32 cellular contexts compared by ENCODE assay signal in genomic region chr4:16862688-16863087, GRCh38. TPM values are rescaled to one million over a fixed set of nuclear protein-coding genes. Genes with fewer than 3 reads are reported as not detected.
A peak's percentile ranks its signal among the peaks of the same experiment; 100 is the strongest.
DNase-seq lines count a peak whose midpoint lies in the region; ATAC-seq and TF ChIP-seq lines count a peak whose summit lies in the region.
"Had no signal": no experiment of that assay in that cellular context is flagged by ENCODE, and none has a peak within 500 bp of the region (broad histone marks: within the 10 kb centered on the region; RNA-seq: fewer than 3 reads in every experiment).

No MANE protein-coding gene starts in this region.

- TF ChIP-seq CTCF in heart left ventricle (IDR thresholded peaks at IDR 0.05): no peak
- no peak for TF ChIP-seq CTCF in endothelial cell (IDR thresholded peaks at IDR 0.05; ENCODE audit: unreplicated experiment)
- no peak for TF ChIP-seq CTCF in right lobe of liver (IDR thresholded peaks at IDR 0.05)
- TF ChIP-seq CTCF in brain microvascular endothelial cell (IDR thresholded peaks at IDR 0.05; ENCODE audit: low read depth, low read length, missing control alignments): no peak

- no peak for TF ChIP-seq POLR2A in heart left ventricle (IDR thresholded peaks at IDR 0.05)
- no peak for TF ChIP-seq POLR2A in right lobe of liver (IDR thresholded peaks at IDR 0.05)

- peak overlapping the region; percentile 33 for H3K4me3 Mint-ChIP-seq in endothelial cell (ENCODE audit: unreplicated experiment)
- H3K4me3 Mint-ChIP-seq: activated CD4-positive, alpha-beta memory T cell treated with anti-CD3 and anti-CD28 coated beads, Interleukin-2, amount 10 ng/mL, durations not matched to agents 7 days and 5 days; activated T-helper 17 cell treated with anti-CD3 and anti-CD28 coated beads, Interleukin-2, amount 50 U/mL, for 72 hours; H9; naive thymus-derived CD8-positive, alpha-beta T cell; stimulated activated memory B cell treated with anti-CD40 and anti-IgM and Interleukin-4, amounts not matched to agents 10 μg/mL and 1 μg/mL and 100 μg/mL, for 72 hours; T-helper 2 cell treated with Interferon-gamma antibody and Interleukin-4, amounts not matched to agents 5 μg/mL and 100 μg/mL, for 36 hours had no signal

- H3K27ac Mint-ChIP-seq in endothelial cell (ENCODE audit: unreplicated experiment): peak overlapping the region; percentile 88
- H3K27ac Mint-ChIP-seq: activated CD4-positive, alpha-beta memory T cell treated with anti-CD3 and anti-CD28 coated beads, Interleukin-2, amount 10 ng/mL, durations not matched to agents 7 days and 5 days; activated T-helper 17 cell treated with anti-CD3 and anti-CD28 coated beads, Interleukin-2, amount 50 U/mL, for 72 hours; H9; naive thymus-derived CD8-positive, alpha-beta T cell; stimulated activated memory B cell treated with anti-CD40 and anti-IgM and Interleukin-4, amounts not matched to agents 10 μg/mL and 1 μg/mL and 100 μg/mL, for 72 hours; T-helper 2 cell treated with Interferon-gamma antibody and Interleukin-4, amounts not matched to agents 5 μg/mL and 100 μg/mL, for 36 hours had no signal

- peaks cover 41% of the 10 kb centered on the region for H3K36me3 Mint-ChIP-seq in endothelial cell (ENCODE audit: low read depth, unreplicated experiment)
- H3K36me3 Mint-ChIP-seq: naive thymus-derived CD8-positive, alpha-beta T cell; stimulated activated memory B cell treated with anti-CD40 and anti-IgM and Interleukin-4, amounts not matched to agents 10 μg/mL and 1 μg/mL and 100 μg/mL, for 72 hours had no signal

- H3K27ac ChIP-seq in heart left ventricle: peak overlapping the region in 10 of 12 donors; percentile 39 to 91 (median 73)
- H3K27ac ChIP-seq in right lobe of liver: no peak overlapping the region
- H3K27ac ChIP-seq in subcutaneous abdominal adipose tissue (ENCODE audit: low read depth, low read length): peak overlapping the region; percentile 37
- no peak overlapping the region for H3K27ac ChIP-seq in brain microvascular endothelial cell
- H3K27ac ChIP-seq: 22Rv1, prostate gland had no signal

- peaks cover 14% of the 10 kb centered on the region for H3K27me3 Mint-ChIP-seq in endothelial cell (ENCODE audit: unreplicated experiment)
- H3K27me3 Mint-ChIP-seq: activated CD4-positive, alpha-beta memory T cell treated with anti-CD3 and anti-CD28 coated beads, Interleukin-2, amount 10 ng/mL, durations not matched to agents 7 days and 5 days; stimulated activated memory B cell treated with anti-CD40 and anti-IgM and Interleukin-4, amounts not matched to agents 10 μg/mL and 1 μg/mL and 100 μg/mL, for 72 hours had no signal

- H3K4me3 ChIP-seq in heart left ventricle: no peak overlapping the region
- no peak overlapping the region for H3K4me3 ChIP-seq in right lobe of liver
- H3K4me3 ChIP-seq in subcutaneous abdominal adipose tissue (ENCODE audit: low read depth in 1 of 5, low read length in 5 of 5): no peak overlapping the region
- H3K4me3 ChIP-seq in brain microvascular endothelial cell (ENCODE audit: low read depth, low read length): no peak overlapping the region
- H3K4me3 ChIP-seq: breast epithelium, GM12878, prostate gland had no signal

- H3K27me3 ChIP-seq in heart left ventricle (no peaks in the 10 kb centered on the region), right lobe of liver (no peaks in the 10 kb centered on the region), subcutaneous abdominal adipose tissue (ENCODE audit: control insufficient read depth in 5 of 5, insufficient read depth in 4 of 5, low read length in 5 of 5) (no peaks in the 10 kb centered on the region), brain microvascular endothelial cell (replicated peaks) (no peaks in the 10 kb centered on the region)
- H3K27me3 ChIP-seq: breast epithelium had no signal

- H3K36me3 ChIP-seq in heart left ventricle (no peaks in the 10 kb centered on the region), right lobe of liver (no peaks in the 10 kb centered on the region), subcutaneous abdominal adipose tissue (ENCODE audit: control insufficient read depth in 5 of 5, insufficient read depth in 5 of 5, low read length in 5 of 5) (no peaks in the 10 kb centered on the region), brain microvascular endothelial cell (replicated peaks) (no peaks in the 10 kb centered on the region)
- H3K36me3 ChIP-seq: breast epithelium, prostate gland had no signal

- intact Hi-C loops in heart left ventricle (cut with DNase I): loop anchor here in 1 of 10 donors (5.0 kb wide), 1 partner anchor 35 kb away; the partner anchor contains the start of gene LDB2
- intact Hi-C loops in cardiac septum (cut with DNase I): no loop called here
- intact Hi-C loops in right lobe of liver (cut with DNase I): no loop called here

- H3K4me1 ChIP-seq in heart left ventricle: peaks cover 0 to 50% (median 12%) of the 10 kb centered on the region in 12 donors
- no peaks in the 10 kb centered on the region for H3K4me1 ChIP-seq in right lobe of liver
- peaks cover 0 to 66% (median 2%) of the 10 kb centered on the region in 5 donors for H3K4me1 ChIP-seq in subcutaneous abdominal adipose tissue (ENCODE audit: control insufficient read depth in 5 of 5, insufficient read depth in 5 of 5, low read length in 5 of 5)
- H3K4me1 ChIP-seq: breast epithelium, prostate gland had no signal

- peak in 1 of 4 donors; percentile 16 for ATAC-seq in heart left ventricle
- peak; percentile 66 to 71 (median 69) for ATAC-seq in right lobe of liver
- no peak for ATAC-seq in HG02884 (IDR thresholded peaks at IDR 0.05; ENCODE audit: unreplicated experiment)
- ATAC-seq: activated T-helper 17 cell treated with anti-CD3 and anti-CD28 coated beads, Interleukin-2, amount 50 U/mL, for 72 hours; GM12878; naive thymus-derived CD8-positive, alpha-beta T cell; PC-3; stimulated activated memory B cell treated with anti-CD40 and anti-IgM and Interleukin-4, amounts not matched to agents 10 μg/mL and 1 μg/mL and 100 μg/mL, for 72 hours had no signal

- 56 to 65% (median 58%) methylated on average over 11 of the region's 11 CpGs for WGBS in heart left ventricle, 4 donors
- 80% methylated on average over 11 of the region's 11 CpGs for WGBS in right lobe of liver (ENCODE audit: insufficient coverage, low coverage, low lambda C conversion rate, missing lambda C conversion rate)

- H3K4me1 Mint-ChIP-seq in endothelial cell (ENCODE audit: unreplicated experiment): peaks cover 70% of the 10 kb centered on the region
- H3K4me1 Mint-ChIP-seq: activated CD4-positive, alpha-beta memory T cell treated with anti-CD3 and anti-CD28 coated beads, Interleukin-2, amount 10 ng/mL, durations not matched to agents 7 days and 5 days; activated T-helper 17 cell treated with anti-CD3 and anti-CD28 coated beads, Interleukin-2, amount 50 U/mL, for 72 hours; stimulated activated memory B cell treated with anti-CD40 and anti-IgM and Interleukin-4, amounts not matched to agents 10 μg/mL and 1 μg/mL and 100 μg/mL, for 72 hours had no signal

- H3K9ac ChIP-seq in subcutaneous abdominal adipose tissue (ENCODE audit: low read length in 5 of 5): no peak overlapping the region

- in situ Hi-C loops in brain microvascular endothelial cell (cut with HindIII; ENCODE audit: low pct_ligation_motif_present, low sequenced_read_pairs): no loop called here

- peak in 1 of 5 donors; percentile 37 for DNase-seq in heart left ventricle
- DNase-seq in cardiac septum (ENCODE audit: low spot score): no peak
- DNase-seq in endothelial cell (ENCODE audit: low spot score): peak; percentile 30
- DNase-seq in right lobe of liver: peak in 2 of 3 donors; percentile 44 to 53
- no peak for DNase-seq in NCI-H187 treated with DMSO at 0.1 percent for 48 hours (lab: John Stamatoyannopoulos, UW)
- DNase-seq in brain microvascular endothelial cell: no peak
- DNase-seq: activated CD4-positive, alpha-beta memory T cell treated with anti-CD3 and anti-CD28 coated beads, Interleukin-2, amount 10 ng/mL, durations not matched to agents 7 days and 5 days; activated CD4-positive, alpha-beta T cell treated with anti-CD3 and anti-CD28 coated beads for 1 hour; activated naive CD4-positive, alpha-beta T cell treated with anti-CD3 and anti-CD28 coated beads, Interleukin-2, amount 50 U/mL, for 16 hours; amniotic stem cell; C1 segment of cervical spinal cord; DMS153; effector CD8-positive, alpha-beta T cell; H9; naive thymus-derived CD8-positive, alpha-beta T cell; NCI-H1417 treated with DMSO at 0.1 percent for 48 hours; NCI-H2081; NCI-H2227 treated with DMSO at 0.1 percent for 48 hours; NCI-H526; nucleus accumbens; PC-3; stimulated activated CD4-positive, alpha-beta T cell treated with anti-CD3 and anti-CD28 coated beads, Interleukin-15, amount 100 ng/mL, for 24 hours; substantia nigra had no signal

- no peaks in the 10 kb centered on the region for H3K9me3 Mint-ChIP-seq in endothelial cell (ENCODE audit: unreplicated experiment)
- H3K9me3 Mint-ChIP-seq: activated CD4-positive, alpha-beta memory T cell treated with anti-CD3 and anti-CD28 coated beads, Interleukin-2, amount 10 ng/mL, durations not matched to agents 7 days and 5 days; activated T-helper 17 cell treated with anti-CD3 and anti-CD28 coated beads, Interleukin-2, amount 50 U/mL, for 72 hours; H9; stimulated activated memory B cell treated with anti-CD40 and anti-IgM and Interleukin-4, amounts not matched to agents 10 μg/mL and 1 μg/mL and 100 μg/mL, for 72 hours; T-helper 2 cell treated with Interferon-gamma antibody and Interleukin-4, amounts not matched to agents 5 μg/mL and 100 μg/mL, for 36 hours had no signal

- H3K9me3 ChIP-seq in heart left ventricle (no peaks in the 10 kb centered on the region), right lobe of liver (no peaks in the 10 kb centered on the region), subcutaneous abdominal adipose tissue (ENCODE audit: control insufficient read depth in 5 of 5, low read length in 5 of 5) (no peaks in the 10 kb centered on the region)
- H3K9me3 ChIP-seq: prostate gland had no signal

RNA-seq across cellular contexts. Expression of gene LDB2, which starts 35.8 kb away (rescaled TPM):
- total RNA-seq in heart left ventricle (10 to 100 TPM in 8 of 9 donors, 1 to 10 TPM in 1; 9.5 to 38.7 (median 26.6) TPM), cardiac septum (33.3 TPM), endothelial cell (ENCODE audit: unreplicated experiment) (268 TPM), right lobe of liver (10 to 100 TPM; 11.4 to 26.6 (median 17.3) TPM)
- polyA plus RNA-seq in heart left ventricle: 10 to 100 TPM; 16.2 to 23.5 TPM
- total RNA-seq: activated CD4-positive, alpha-beta memory T cell treated with anti-CD3 and anti-CD28 coated beads, Interleukin-2, amount 10 ng/mL, durations not matched to agents 7 days and 5 days; activated T-helper 17 cell treated with anti-CD3 and anti-CD28 coated beads, Interleukin-2, amount 50 U/mL, for 72 hours; naive thymus-derived CD8-positive, alpha-beta T cell; PC-3 had no signal
- polyA plus RNA-seq: GM12878 had no signal

Comparison
In these comparisons a context has a peak if more than half of its experiments do, and no peak if none do; other contexts are left out.
1. DNase-seq: peak in endothelial cell (single experiment) and right lobe of liver (2 of 3); none in cardiac septum (single experiment), NCI-H187 treated with DMSO at 0.1 percent for 48 hours (single experiment) and brain microvascular endothelial cell (single experiment).
2. H3K27ac ChIP-seq: peak in heart left ventricle (10 of 12) and subcutaneous abdominal adipose tissue (single experiment); none in right lobe of liver (0 of 3) and brain microvascular endothelial cell (single experiment).